Comparison of ENCODE assay signal across 1 cellular context in genomic region chr9:98255578-98256296, GRCh38.
TF ChIP-seq lines count a peak whose summit lies in the region.

TBC1D2 (minus strand) TSS chr9:98255649; CDS start chr9:98255541, 108 bp downstream.

TF ChIP-seq in K562, 482 proteins besides CTCF, POLR2A, EP300 and RAD21 (continued from another document and continues in another):
- TF ChIP-seq ARID3B (CRISPR knock-in tag; IDR thresholded peaks at IDR 0.05; ENCODE audit: borderline replicate concordance) (no peak), NFIX (CRISPR knock-in tag; IDR thresholded peaks at IDR 0.05; ENCODE audit: low read depth) (no peak), NONO (IDR thresholded peaks at IDR 0.05; ENCODE audit: low read depth in 2 of 2, low read length in 1 of 2) (peak in 1 of 2 experiments; percentile 20; a peak in 1 of 4 replicates), CEBPG (CRISPR knock-in tag; IDR thresholded peaks at IDR 0.05) (no peak), CEBPG (tag; conservative IDR thresholded peaks at IDR 0.05 in 1 of 2, IDR thresholded peaks at IDR 0.05 in 1 of 2) (no peak), RFX7 (CRISPR knock-in tag; IDR thresholded peaks at IDR 0.05) (no peak), TARDBP (IDR thresholded peaks at IDR 0.05) (no peak; the same call in 1 of the 2 replicates), NFE2 (IDR thresholded peaks at IDR 0.05; ENCODE audit: low read depth) (no peak), ZNF398 (CRISPR knock-in tag; IDR thresholded peaks at IDR 0.05) (no peak), DPF2 (IDR thresholded peaks at IDR 0.05) (no peak), PTTG1 (tag; IDR thresholded peaks at IDR 0.05; ENCODE audit: low read depth) (no peak), PURB (CRISPR knock-in tag; IDR thresholded peaks at IDR 0.05; ENCODE audit: low read depth) (no peak), NR2C2 (CRISPR knock-in tag; IDR thresholded peaks at IDR 0.05) (0 out of 2 replicates have a peak, but pooled peaks have one; percentile 68), NR2C2 (tag; IDR thresholded peaks at IDR 0.05) (peak; percentile 87), HNRNPH1 (optimal IDR thresholded peaks at IDR 0.05; ENCODE audit: low read depth, low read length) (no peak), ZNF384 (IDR thresholded peaks at IDR 0.05; ENCODE audit: low read depth, low read length) (no peak), SREBF2 (CRISPR knock-in tag; IDR thresholded peaks at IDR 0.05) (0 out of 2 replicates have a peak, but pooled peaks have one; percentile 30), ARID4B (CRISPR knock-in tag; IDR thresholded peaks at IDR 0.05) (peak; percentile 78), ZNF124 (CRISPR knock-in tag; IDR thresholded peaks at IDR 0.05) (no peak), ZNF354B (CRISPR knock-in tag; IDR thresholded peaks at IDR 0.05) (no peak), ZHX1 (conservative IDR thresholded peaks at IDR 0.05; ENCODE audit: low read length) (no peak), ZBTB49 (CRISPR knock-in tag; IDR thresholded peaks at IDR 0.05; ENCODE audit: borderline replicate concordance) (no peak), NFE2L1 (tag; IDR thresholded peaks at IDR 0.05; ENCODE audit: borderline replicate concordance, low read depth) (no peak), TAF15 (IDR thresholded peaks at IDR 0.05; ENCODE audit: low read depth, low read length) (no peak), ZNF41 (CRISPR knock-in tag; conservative IDR thresholded peaks at IDR 0.05) (no peak), BMI1 (IDR thresholded peaks at IDR 0.05; ENCODE audit: low read length) (no peak), SPI1 (IDR thresholded peaks at IDR 0.05; ENCODE audit: borderline replicate concordance, low read depth, low read length) (no peak), POLR2G (IDR thresholded peaks at IDR 0.05; ENCODE audit: low read depth, low read length) (peak; percentile 91), THAP12 (CRISPR knock-in tag; IDR thresholded peaks at IDR 0.05) (peak; percentile 37; the same call in 1 of the 2 replicates)
- TF ChIP-seq, protein P1, sequence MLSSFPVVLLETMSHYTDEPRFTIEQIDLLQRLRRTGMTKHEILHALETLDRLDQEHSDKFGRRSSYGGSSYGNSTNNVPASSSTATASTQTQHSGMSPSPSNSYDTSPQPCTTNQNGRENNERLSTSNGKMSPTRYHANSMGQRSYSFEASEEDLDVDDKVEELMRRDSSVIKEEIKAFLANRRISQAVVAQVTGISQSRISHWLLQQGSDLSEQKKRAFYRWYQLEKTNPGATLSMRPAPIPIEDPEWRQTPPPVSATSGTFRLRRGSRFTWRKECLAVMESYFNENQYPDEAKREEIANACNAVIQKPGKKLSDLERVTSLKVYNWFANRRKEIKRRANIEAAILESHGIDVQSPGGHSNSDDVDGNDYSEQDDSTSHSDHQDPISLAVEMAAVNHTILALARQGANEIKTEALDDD (IDR thresholded peaks at IDR 0.05), result peak; percentile 91
- TF ChIP-seq, protein P2, sequence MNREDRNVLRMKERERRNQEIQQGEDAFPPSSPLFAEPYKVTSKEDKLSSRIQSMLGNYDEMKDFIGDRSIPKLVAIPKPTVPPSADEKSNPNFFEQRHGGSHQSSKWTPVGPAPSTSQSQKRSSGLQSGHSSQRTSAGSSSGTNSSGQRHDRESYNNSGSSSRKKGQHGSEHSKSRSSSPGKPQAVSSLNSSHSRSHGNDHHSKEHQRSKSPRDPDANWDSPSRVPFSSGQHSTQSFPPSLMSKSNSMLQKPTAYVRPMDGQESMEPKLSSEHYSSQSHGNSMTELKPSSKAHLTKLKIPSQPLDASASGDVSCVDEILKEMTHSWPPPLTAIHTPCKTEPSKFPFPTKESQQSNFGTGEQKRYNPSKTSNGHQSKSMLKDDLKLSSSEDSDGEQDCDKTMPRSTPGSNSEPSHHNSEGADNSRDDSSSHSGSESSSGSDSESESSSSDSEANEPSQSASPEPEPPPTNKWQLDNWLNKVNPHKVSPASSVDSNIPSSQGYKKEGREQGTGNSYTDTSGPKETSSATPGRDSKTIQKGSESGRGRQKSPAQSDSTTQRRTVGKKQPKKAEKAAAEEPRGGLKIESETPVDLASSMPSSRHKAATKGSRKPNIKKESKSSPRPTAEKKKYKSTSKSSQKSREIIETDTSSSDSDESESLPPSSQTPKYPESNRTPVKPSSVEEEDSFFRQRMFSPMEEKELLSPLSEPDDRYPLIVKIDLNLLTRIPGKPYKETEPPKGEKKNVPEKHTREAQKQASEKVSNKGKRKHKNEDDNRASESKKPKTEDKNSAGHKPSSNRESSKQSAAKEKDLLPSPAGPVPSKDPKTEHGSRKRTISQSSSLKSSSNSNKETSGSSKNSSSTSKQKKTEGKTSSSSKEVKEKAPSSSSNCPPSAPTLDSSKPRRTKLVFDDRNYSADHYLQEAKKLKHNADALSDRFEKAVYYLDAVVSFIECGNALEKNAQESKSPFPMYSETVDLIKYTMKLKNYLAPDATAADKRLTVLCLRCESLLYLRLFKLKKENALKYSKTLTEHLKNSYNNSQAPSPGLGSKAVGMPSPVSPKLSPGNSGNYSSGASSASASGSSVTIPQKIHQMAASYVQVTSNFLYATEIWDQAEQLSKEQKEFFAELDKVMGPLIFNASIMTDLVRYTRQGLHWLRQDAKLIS (CRISPR knock-in tag; IDR thresholded peaks at IDR 0.05), result no peak
- TF ChIP-seq, protein P3, sequence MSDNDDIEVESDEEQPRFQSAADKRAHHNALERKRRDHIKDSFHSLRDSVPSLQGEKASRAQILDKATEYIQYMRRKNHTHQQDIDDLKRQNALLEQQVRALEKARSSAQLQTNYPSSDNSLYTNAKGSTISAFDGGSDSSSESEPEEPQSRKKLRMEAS (CRISPR knock-in tag; IDR thresholded peaks at IDR 0.05), result peak; percentile 80
- TF ChIP-seq, protein P4, sequence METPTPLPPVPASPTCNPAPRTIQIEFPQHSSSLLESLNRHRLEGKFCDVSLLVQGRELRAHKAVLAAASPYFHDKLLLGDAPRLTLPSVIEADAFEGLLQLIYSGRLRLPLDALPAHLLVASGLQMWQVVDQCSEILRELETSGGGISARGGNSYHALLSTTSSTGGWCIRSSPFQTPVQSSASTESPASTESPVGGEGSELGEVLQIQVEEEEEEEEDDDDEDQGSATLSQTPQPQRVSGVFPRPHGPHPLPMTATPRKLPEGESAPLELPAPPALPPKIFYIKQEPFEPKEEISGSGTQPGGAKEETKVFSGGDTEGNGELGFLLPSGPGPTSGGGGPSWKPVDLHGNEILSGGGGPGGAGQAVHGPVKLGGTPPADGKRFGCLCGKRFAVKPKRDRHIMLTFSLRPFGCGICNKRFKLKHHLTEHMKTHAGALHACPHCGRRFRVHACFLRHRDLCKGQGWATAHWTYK (CRISPR knock-in tag; IDR thresholded peaks at IDR 0.05), result peak; percentile 82; the same call in 1 of the 2 replicates
